Comparison of ENCODE assay signal across 1 cellular context in the genomic region with DNA sequence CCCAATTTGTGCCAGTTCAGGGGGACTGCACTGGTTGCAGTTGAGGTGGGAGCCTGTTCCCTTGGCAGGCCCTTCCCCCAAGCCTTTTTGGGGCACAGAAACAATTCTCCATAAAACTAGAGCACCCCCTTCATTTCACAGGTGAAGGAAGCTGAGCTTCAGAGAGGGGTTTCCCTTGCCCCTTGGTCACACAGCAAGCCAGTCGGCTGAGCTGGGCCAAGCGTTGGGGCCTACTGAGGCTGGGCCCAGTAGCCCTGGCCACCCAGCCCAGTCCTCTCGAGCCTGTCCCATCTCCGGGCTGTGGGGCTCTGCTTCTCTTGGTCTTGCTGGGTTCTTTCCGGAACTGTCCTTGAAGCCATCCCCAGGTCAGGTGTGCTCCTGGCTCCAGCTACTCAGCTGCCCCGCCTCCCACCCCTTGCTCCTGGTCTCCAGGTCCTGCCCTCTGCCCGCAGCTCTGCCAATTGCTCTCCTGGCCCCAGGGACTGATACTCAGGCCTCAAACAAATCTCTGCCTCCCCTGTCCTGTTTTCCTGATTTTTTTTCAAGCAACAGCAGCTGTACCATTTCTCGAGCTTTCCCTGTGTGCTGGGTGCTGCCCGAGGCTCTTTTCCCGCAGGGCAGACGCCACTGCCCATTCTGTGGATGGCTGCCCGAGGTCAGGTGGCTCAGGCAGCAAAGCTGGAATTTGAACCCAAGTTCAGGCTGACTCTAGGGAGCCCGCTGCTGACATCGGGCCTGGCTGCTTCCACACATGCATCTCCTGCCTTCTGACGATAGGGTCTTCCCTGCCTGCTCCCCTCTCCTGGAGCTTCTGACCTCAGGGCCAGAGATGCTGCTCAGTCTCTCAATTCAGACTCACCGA.
TF ChIP-seq lines count a peak whose summit lies in the region.

No MANE protein-coding gene starts in this region.

TF ChIP-seq in HepG2, 621 proteins besides CTCF, POLR2A, EP300 and RAD21 (continued from another document):
- TF ChIP-seq, protein P1, sequence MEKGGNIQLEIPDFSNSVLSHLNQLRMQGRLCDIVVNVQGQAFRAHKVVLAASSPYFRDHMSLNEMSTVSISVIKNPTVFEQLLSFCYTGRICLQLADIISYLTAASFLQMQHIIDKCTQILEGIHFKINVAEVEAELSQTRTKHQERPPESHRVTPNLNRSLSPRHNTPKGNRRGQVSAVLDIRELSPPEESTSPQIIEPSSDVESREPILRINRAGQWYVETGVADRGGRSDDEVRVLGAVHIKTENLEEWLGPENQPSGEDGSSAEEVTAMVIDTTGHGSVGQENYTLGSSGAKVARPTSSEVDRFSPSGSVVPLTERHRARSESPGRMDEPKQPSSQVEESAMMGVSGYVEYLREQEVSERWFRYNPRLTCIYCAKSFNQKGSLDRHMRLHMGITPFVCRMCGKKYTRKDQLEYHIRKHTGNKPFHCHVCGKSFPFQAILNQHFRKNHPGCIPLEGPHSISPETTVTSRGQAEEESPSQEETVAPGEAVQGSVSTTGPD (CRISPR knock-in tag; IDR thresholded peaks at IDR 0.05), result no peak
- TF ChIP-seq ONECUT2 (CRISPR knock-in tag; IDR thresholded peaks at IDR 0.05) (no peak), MXI1 (IDR thresholded peaks at IDR 0.05; ENCODE audit: borderline replicate concordance, low read depth, low read length) (no peak), MEIS1 (CRISPR knock-in tag; IDR thresholded peaks at IDR 0.05; ENCODE audit: borderline replicate concordance) (no peak), ZNF652 (CRISPR knock-in tag; IDR thresholded peaks at IDR 0.05; ENCODE audit: borderline replicate concordance, low read depth) (no peak), ZFP1 (CRISPR knock-in tag; IDR thresholded peaks at IDR 0.05) (no peak), ZNF33B (CRISPR knock-in tag; IDR thresholded peaks at IDR 0.05) (no peak), ZNF747 (CRISPR knock-in tag; IDR thresholded peaks at IDR 0.05; ENCODE audit: borderline replicate concordance) (no peak), ZNF180 (CRISPR knock-in tag; IDR thresholded peaks at IDR 0.05; ENCODE audit: borderline replicate concordance, low read depth) (no peak), ZNF670 (CRISPR knock-in tag; IDR thresholded peaks at IDR 0.05; ENCODE audit: borderline replicate concordance) (no peak), SNRNP70 (IDR thresholded peaks at IDR 0.05; ENCODE audit: low read depth, low read length) (no peak), CHD4 (IDR thresholded peaks at IDR 0.05; ENCODE audit: borderline replicate concordance, low read length) (no peak), RELA (CRISPR knock-in tag; IDR thresholded peaks at IDR 0.05) (no peak)
- TF ChIP-seq, protein P2, sequence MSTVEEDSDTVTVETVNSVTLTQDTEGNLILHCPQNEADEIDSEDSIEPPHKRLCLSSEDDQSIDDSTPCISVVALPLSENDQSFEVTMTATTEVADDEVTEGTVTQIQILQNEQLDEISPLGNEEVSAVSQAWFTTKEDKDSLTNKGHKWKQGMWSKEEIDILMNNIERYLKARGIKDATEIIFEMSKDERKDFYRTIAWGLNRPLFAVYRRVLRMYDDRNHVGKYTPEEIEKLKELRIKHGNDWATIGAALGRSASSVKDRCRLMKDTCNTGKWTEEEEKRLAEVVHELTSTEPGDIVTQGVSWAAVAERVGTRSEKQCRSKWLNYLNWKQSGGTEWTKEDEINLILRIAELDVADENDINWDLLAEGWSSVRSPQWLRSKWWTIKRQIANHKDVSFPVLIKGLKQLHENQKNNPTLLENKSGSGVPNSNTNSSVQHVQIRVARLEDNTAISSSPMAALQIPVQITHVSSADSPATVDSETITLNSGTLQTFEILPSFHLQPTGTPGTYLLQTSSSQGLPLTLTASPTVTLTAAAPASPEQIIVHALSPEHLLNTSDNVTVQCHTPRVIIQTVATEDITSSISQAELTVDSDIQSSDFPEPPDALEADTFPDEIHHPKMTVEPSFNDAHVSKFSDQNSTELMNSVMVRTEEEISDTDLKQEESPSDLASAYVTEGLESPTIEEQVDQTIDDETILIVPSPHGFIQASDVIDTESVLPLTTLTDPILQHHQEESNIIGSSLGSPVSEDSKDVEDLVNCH (CRISPR knock-in tag; IDR thresholded peaks at IDR 0.05), result no peak
